Comparison of ENCODE assay signal across 8 cellular contexts in the genomic region with DNA sequence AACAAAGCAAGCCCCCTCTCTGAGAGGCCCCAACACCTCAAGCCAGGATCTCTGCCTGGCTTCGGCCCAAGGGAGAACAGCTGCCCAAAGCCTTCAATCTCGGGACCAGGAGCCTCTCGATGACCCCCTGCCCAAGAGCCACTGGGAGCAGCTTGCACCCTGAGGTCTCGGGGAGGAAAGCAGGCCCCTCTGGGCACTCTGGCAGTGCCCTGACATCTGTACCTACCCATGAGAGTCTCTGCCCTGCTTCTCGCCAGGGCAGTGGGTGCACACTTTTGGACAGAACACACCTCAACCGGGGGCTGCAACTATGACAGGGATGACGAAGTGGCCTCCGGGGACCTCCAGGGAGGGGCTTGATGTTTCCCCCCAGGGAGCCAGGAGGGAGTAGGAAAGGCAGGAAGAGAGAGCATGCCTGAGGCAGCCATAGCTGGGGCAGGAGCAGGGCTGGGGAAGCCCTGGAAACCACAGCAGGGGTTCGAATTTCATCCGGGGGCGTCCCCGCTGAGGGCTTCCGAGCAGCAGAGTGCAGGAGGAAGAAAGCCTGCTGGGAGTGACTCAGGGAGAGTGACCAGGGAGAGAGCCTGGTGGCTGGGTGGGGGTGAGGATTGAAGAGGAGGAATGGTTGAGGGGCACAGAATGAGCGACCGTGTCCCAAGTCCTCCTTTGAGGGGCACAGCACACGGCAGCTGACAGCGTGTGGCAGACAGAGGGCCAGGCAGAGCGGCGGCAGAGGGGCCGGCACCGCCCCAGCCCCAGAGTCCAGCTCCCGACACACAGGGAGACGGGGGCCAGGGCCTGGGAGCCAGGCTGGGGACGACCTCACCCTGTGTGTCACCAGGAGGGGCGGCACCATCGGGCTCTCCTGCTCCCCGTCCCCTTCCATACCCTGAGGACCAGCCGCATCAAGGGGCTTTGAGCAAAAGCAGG. TPM values are rescaled to one million over a fixed set of nuclear protein-coding genes. Genes with fewer than 3 reads are reported as not detected.
DNase-seq lines count a peak whose midpoint lies in the region; ATAC-seq, FAIRE-seq and TF ChIP-seq lines count a peak whose summit lies in the region.

No MANE protein-coding gene starts in this region.

- H3K9ac ChIP-seq in MM.1S (ENCODE audit: low read length), result peak overlapping the region; percentile 75
- H3K9ac ChIP-seq in GM12878 (ENCODE audit: control insufficient read depth, insufficient read depth, low read length), result peak overlapping the region; percentile 76

- SMC1A ChIA-PET in GM12878 (lab: Charles Lee; ENCODE audit: uncharacterized antibody, unreplicated experiment), result interaction anchor here (0.7 to 2.8 kb wide), 8 partner anchors 14 to 42 kb away, joined by 3 to 23 read pairs (median 6); no protein-coding TSS in a partner anchor

- no peak for TF ChIP-seq CTCF in MM.1S (IDR thresholded peaks at IDR 0.05; ENCODE audit: low read length)
- TF ChIP-seq CTCF in GM12878 (IDR thresholded peaks at IDR 0.05 in 2 of 3, conservative IDR thresholded peaks at IDR 0.05 in 1 of 3; ENCODE audit: control insufficient read depth in 2 of 3, extremely low read depth in 1 of 3, insufficient read depth in 1 of 3, low read depth in 3 of 3, low read length in 3 of 3), result no peak
- no peak for TF ChIP-seq CTCF in thoracic aorta (IDR thresholded peaks at IDR 0.05)

- H3K9me2 ChIP-seq in MM.1S (replicated peaks; ENCODE audit: insufficient read depth, low read length), result no peaks in the 10 kb centered on the region

- CTCF ChIA-PET in GM12878 (lab: Yijun Ruan, JAX), result interaction anchor here (0.6 to 1.8 kb wide), 9 partner anchors 8 to 123 kb away, joined by 3 to 5 read pairs (median 4); no protein-coding TSS in a partner anchor

- H3K4me1 ChIP-seq in MM.1S (ENCODE audit: low read length) (peaks cover 27% of the 10 kb centered on the region), GM12878 (ENCODE audit: control insufficient read depth, insufficient read depth, low read length) (peaks cover 18% of the 10 kb centered on the region), thoracic aorta (ENCODE audit: control insufficient read depth in 1 of 2, low read depth in 2 of 2) (peaks cover 16 to 22% of the 10 kb centered on the region in 2 donors)

- H3K4me2 ChIP-seq in MM.1S (ENCODE audit: low read depth, low read length) (peak overlapping the region; percentile 89), GM12878 (ENCODE audit: control insufficient read depth, insufficient read depth) (peak overlapping the region; percentile 94)

- H2AFZ ChIP-seq in MM.1S (ENCODE audit: low read length) (no peak overlapping the region), GM12878 (ENCODE audit: control insufficient read depth, low read depth, low read length) (no peak overlapping the region)

- ATAC-seq in GM12878 (peak; percentile 26), thoracic aorta (ENCODE audit: insufficient number of reproducible peaks, low FRiP score, low read depth) (no peak), GM18873 (IDR thresholded peaks at IDR 0.05; ENCODE audit: low FRiP score, unreplicated experiment) (no peak)

- H3K9me3 ChIP-seq in MM.1S (replicated peaks; ENCODE audit: insufficient read depth, low read length) (no peaks in the 10 kb centered on the region), GM12878 (replicated peaks; ENCODE audit: control insufficient read depth, insufficient read depth, low read length) (no peaks in the 10 kb centered on the region), thoracic aorta (no peaks in the 10 kb centered on the region)

- POLR2A ChIA-PET in GM12878 (lab: Charles Lee), result interaction anchor here (0.8 to 4.3 kb wide), 8 partner anchors 14 to 40 kb away, joined by 3 to 29 read pairs (median 6); no protein-coding TSS in a partner anchor

- TF ChIP-seq RAD21 in GM12878 (IDR thresholded peaks at IDR 0.05; ENCODE audit: insufficient read depth, low read depth, low read length), result no peak

- no peak for TF ChIP-seq POLR2A in GM12878 (IDR thresholded peaks at IDR 0.05; ENCODE audit: low read depth, low read length)

- H3K27ac ChIP-seq in MM.1S (ENCODE audit: low read length) (peak overlapping the region; percentile 3; the same call in 1 of the 2 replicates), GM12878 (ENCODE audit: control insufficient read depth, insufficient read depth) (peak overlapping the region; percentile 78), thoracic aorta (no peak overlapping the region)

- peak; percentile 64 for FAIRE-seq in GM12878 (lab: Jason Lieb, UNC)

- RAD21 ChIA-PET in GM12878 (lab: Charles Lee; ENCODE audit: unreplicated experiment), result interaction anchor here (0.8 to 2.6 kb wide), 10 partner anchors 14 to 72 kb away, joined by 3 to 13 read pairs (median 4); no protein-coding TSS in a partner anchor

- no TSS peak for BruUV-seq in GM12878 (replicated peaks; lab: Mats Ljungman, UMichigan)

- no peaks in the 10 kb centered on the region for H3K27me3 ChIP-seq in MM.1S (replicated peaks; ENCODE audit: insufficient read depth, low read length)
- H3K27me3 ChIP-seq in GM12878 (replicated peaks in 1 of 2; ENCODE audit: control insufficient read depth in 2 of 2, insufficient read depth in 2 of 2, low read length in 1 of 2), result no peaks in the 10 kb centered on the region
- no peaks in the 10 kb centered on the region for H3K27me3 ChIP-seq in thoracic aorta (replicated peaks; ENCODE audit: insufficient read depth)

- no peak for TF ChIP-seq EP300 in GM12878 (IDR thresholded peaks at IDR 0.05; ENCODE audit: borderline replicate concordance in 1 of 2, control insufficient read depth in 1 of 2, low read depth in 2 of 2, low read length in 2 of 2)

- DNase-seq in GM04504 (ENCODE audit: low read depth), result peak; percentile 48
- no peak for DNase-seq in MM.1S
- no peak for DNase-seq in GM12878 (ENCODE audit: low read depth, low spot score)
- DNase-seq in kidney tubule cell (ENCODE audit: low spot score), result peak; percentile 78
- DNase-seq in thoracic aorta (ENCODE audit: low spot score), result peak; percentile 1
- DNase-seq in NCI-H1930 (lab: John Stamatoyannopoulos, UW), result no peak
- DNase-seq in NCI-H345 treated with DMSO at 0.1 percent for 48 hours (lab: John Stamatoyannopoulos, UW; ENCODE audit: unreplicated experiment), result no peak

- H3K79me2 ChIP-seq in MM.1S (ENCODE audit: low read length) (peaks cover 64% of the 10 kb centered on the region), GM12878 (ENCODE audit: control insufficient read depth, insufficient read depth, low read length) (peaks cover 57% of the 10 kb centered on the region)

- H3K36me3 ChIP-seq in MM.1S (replicated peaks; ENCODE audit: insufficient read depth, low read length) (peaks cover 25% of the 10 kb centered on the region), GM12878 (ENCODE audit: control insufficient read depth in 2 of 2, insufficient read depth in 2 of 2, low read length in 1 of 2) (peaks cover 13 to 20% of the 10 kb centered on the region in 2 experiments), thoracic aorta (peaks cover 3% of the 10 kb centered on the region)

- WGBS in GM12878 (ENCODE audit: insufficient coverage, insufficient replicate concordance, low lambda C conversion rate, missing lambda C conversion rate), result 10% methylated on average over 28 of the region's 28 CpGs

- H4K20me1 ChIP-seq in MM.1S (ENCODE audit: insufficient read depth, low read length) (no peaks in the 10 kb centered on the region; the same call in 1 of the 2 replicates), GM12878 (ENCODE audit: control insufficient read depth, insufficient read depth) (peaks cover 2% of the 10 kb centered on the region; the same call in 1 of the 2 replicates)

- H3F3A ChIP-seq in MM.1S (ENCODE audit: insufficient read depth, low read length), result no peaks in the 10 kb centered on the region

- intact Hi-C loops in GM12878 (cut with micrococcal nuclease; ENCODE audit: unreplicated experiment), result loop anchor here (2.0 to 5.0 kb wide), 2 partner anchors 19 to 35 kb away; no protein-coding TSS in a partner anchor

- in situ Hi-C loops in GM12878 (cut with MboI), result no loop called here

- H3K4me3 ChIP-seq in MM.1S (ENCODE audit: low read length), result peak overlapping the region; percentile 84
- peak overlapping the region; percentile 88 for H3K4me3 ChIP-seq in GM12878
- peak overlapping the region; percentile 93 for H3K4me3 ChIP-seq in thoracic aorta

TF ChIP-seq in GM12878, 131 proteins besides CTCF, POLR2A, EP300 and RAD21 (continues in another document):
- TF ChIP-seq RB1 (IDR thresholded peaks at IDR 0.05; ENCODE audit: borderline replicate concordance), result no peak
- TF ChIP-seq TCF12 (IDR thresholded peaks at IDR 0.05; ENCODE audit: low read depth, low read length), result no peak
- TF ChIP-seq CHD1 (IDR thresholded peaks at IDR 0.05; ENCODE audit: low read depth, low read length), result no peak
- no peak for TF ChIP-seq BHLHE40 (IDR thresholded peaks at IDR 0.05; ENCODE audit: borderline replicate concordance in 1 of 2, low read depth in 2 of 2, low read length in 1 of 2)
- TF ChIP-seq POLR2AphosphoS2 (IDR thresholded peaks at IDR 0.05; ENCODE audit: low read depth, low read length), result no peak
- TF ChIP-seq, protein P1, sequence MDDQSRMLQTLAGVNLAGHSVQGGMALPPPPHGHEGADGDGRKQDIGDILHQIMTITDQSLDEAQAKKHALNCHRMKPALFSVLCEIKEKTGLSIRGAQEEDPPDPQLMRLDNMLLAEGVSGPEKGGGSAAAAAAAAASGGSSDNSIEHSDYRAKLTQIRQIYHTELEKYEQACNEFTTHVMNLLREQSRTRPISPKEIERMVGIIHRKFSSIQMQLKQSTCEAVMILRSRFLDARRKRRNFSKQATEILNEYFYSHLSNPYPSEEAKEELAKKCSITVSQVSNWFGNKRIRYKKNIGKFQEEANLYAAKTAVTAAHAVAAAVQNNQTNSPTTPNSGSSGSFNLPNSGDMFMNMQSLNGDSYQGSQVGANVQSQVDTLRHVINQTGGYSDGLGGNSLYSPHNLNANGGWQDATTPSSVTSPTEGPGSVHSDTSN (IDR thresholded peaks at IDR 0.05; ENCODE audit: insufficient replicate concordance, low read depth, low read length), result no peak

RNA-seq across cellular contexts. Expression of a gene that starts 1.8 kb away (rescaled TPM):
- 365 and 373 TPM in 2 replicates for total RNA-seq in GM12878 (2013; cell fraction: nucleolus; rRNA removed)
- total RNA-seq in GM12878 (2014; rRNA removed) (67.6 and 74.7 TPM in 2 replicates), GM12878 (2014; rRNA removed; fragmentation: Illumina TruSeq; extraction: Trizol) (58.9 and 59.4 TPM in 2 replicates), GM12878 (2021) (109 TPM in 2 replicates), thoracic aorta (10 to 100 TPM; 53.9 to 54.6 TPM)
- 26.1 TPM for polyA plus RNA-seq in GM12878 (2011; ENCODE audit: low read depth)
- polyA plus RNA-seq in GM12878 (2011; rRNA removed) (63.6 and 70.6 TPM in 2 replicates), GM12878 (2014; fragmentation: Illumina TruSeq; extraction: Trizol) (84.5 and 93.5 TPM in 2 replicates), GM12878 (2014; fragmentation: Nextera tagmentation; extraction: Ambion mirVana) (1 to 10 TPM; 2.3 to 7.0 TPM), GM12878 (2014; rRNA removed) (94.1 and 94.8 TPM in 2 replicates), GM12878 (2016; fragmentation: Nextera tagmentation; extraction: Ambion mirVana) (10 to 100 TPM; 60.2 to 82.4 TPM)
- 70.3 and 92.5 TPM in 2 replicates for polyA plus RNA-seq in GM12878 (2011; cell fraction: cytosol; rRNA removed)
- polyA plus RNA-seq in GM12878 (2011; cell fraction: nucleus; rRNA removed), result 197 and 246 TPM in 2 replicates
- polyA plus RNA-seq in GM12878 (2012), result 41.3 and 58.7 TPM in 2 replicates
- 43.1 and 54.4 TPM in 2 replicates for polyA minus RNA-seq in GM12878 (2011; rRNA and poly(A)+ RNA removed)
- 25.0 and 34.6 TPM in 2 replicates for polyA minus RNA-seq in GM12878 (2011; cell fraction: cytosol; rRNA and poly(A)+ RNA removed)
- polyA minus RNA-seq in GM12878 (2011; cell fraction: nucleus; rRNA and poly(A)+ RNA removed), result 71.8 and 93.6 TPM in 2 replicates

Comparison
In these comparisons a context has a peak if more than half of its experiments do, and no peak if none do; other contexts are left out.
1. DNase-seq: peak in GM04504 (single experiment), kidney tubule cell (single experiment) and thoracic aorta (single experiment); none in MM.1S (single experiment), GM12878 (single experiment), NCI-H1930 (0 of 2) and NCI-H345 treated with DMSO at 0.1 percent for 48 hours (single experiment).
2. H3K27ac ChIP-seq: peak in MM.1S (single experiment) and GM12878 (single experiment); none in thoracic aorta (0 of 2).
3. Peak in every context shown above with its lines, with median percentiles within 50 percentile points of each other: H3K4me3 ChIP-seq.